In the genomic region with DNA sequence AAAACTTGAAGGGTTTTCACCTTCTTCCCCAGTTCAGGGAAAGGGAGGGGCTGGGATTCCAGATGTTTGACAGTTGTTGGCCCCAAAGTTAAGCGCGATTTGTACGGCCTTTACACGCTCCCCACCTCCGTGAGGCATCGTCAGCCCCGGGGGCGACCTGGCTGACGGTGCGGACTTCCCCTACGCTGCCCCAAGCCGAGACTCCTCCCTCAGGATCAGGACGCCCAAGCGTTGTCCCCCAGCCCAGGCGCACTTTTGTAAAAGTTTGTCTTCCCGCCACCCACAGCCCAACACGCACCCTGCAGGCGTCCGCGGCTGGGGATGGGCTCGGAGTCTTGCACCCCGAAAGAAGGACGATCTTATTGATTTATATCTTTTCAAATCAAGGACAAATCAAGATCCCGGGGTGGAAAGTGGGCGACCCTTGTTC, we compare ENCODE assay signal across 8 cellular contexts. TPM values are rescaled to one million over a fixed set of nuclear protein-coding genes. Genes with fewer than 3 reads are reported as not detected.
A peak's percentile ranks its signal among the peaks of the same experiment; 100 is the strongest.
DNase-seq lines count a peak whose midpoint lies in the region; ATAC-seq and TF ChIP-seq lines count a peak whose summit lies in the region.

No MANE protein-coding gene starts in this region.

- no peak overlapping the region for H2AK9ac ChIP-seq in IMR-90 (replicated peaks; ENCODE audit: low read depth, low read length, poor library complexity)

- no peak overlapping the region for H4K5ac ChIP-seq in IMR-90 (ENCODE audit: low read depth, low read length)

- H4K8ac ChIP-seq in IMR-90 (ENCODE audit: low read depth in 2 of 2, low read length in 2 of 2) = no peak overlapping the region

- no peaks in the 10 kb centered on the region for H3K36me3 ChIP-seq in CD4-positive, CD25-positive, alpha-beta regulatory T cell (ENCODE audit: control insufficient read depth, insufficient read depth, low read length)
- H3K36me3 ChIP-seq in IMR-90 (ENCODE audit: control insufficient read depth, insufficient read depth, low read length) (no peaks in the 10 kb centered on the region), muscle layer of colon (ENCODE audit: insufficient read depth, low read length) (peaks cover 4% of the 10 kb centered on the region), stomach (peaks cover 0 to 8% (median 0%) of the 10 kb centered on the region in 4 donors)

- H3K4me1 ChIP-seq in CD4-positive, CD25-positive, alpha-beta regulatory T cell (ENCODE audit: control insufficient read depth, insufficient read depth, low read length, poor library complexity, severe bottlenecking) = peaks cover 18% of the 10 kb centered on the region
- H3K4me1 ChIP-seq in IMR-90 (ENCODE audit: control insufficient read depth, insufficient read depth, low read length) (no peaks in the 10 kb centered on the region), muscle layer of colon (ENCODE audit: insufficient read depth, low read length) (peaks cover 27% of the 10 kb centered on the region), stomach (peaks cover 16 to 40% (median 24%) of the 10 kb centered on the region in 4 donors)

- TF ChIP-seq CTCF in IMR-90 (conservative IDR thresholded peaks at IDR 0.05; ENCODE audit: low read depth, low read length) (no peak), stomach (IDR thresholded peaks at IDR 0.05) (no peak)

- no peaks in the 10 kb centered on the region for H3K9me3 ChIP-seq in CD4-positive, CD25-positive, alpha-beta regulatory T cell (ENCODE audit: control insufficient read depth in 2 of 2, low read length in 2 of 2)
- no peaks in the 10 kb centered on the region for H3K9me3 ChIP-seq in IMR-90 (ENCODE audit: control insufficient read depth, insufficient read depth, low read length)
- H3K9me3 ChIP-seq in muscle layer of colon (ENCODE audit: low read length) = no peaks in the 10 kb centered on the region
- H3K9me3 ChIP-seq in stomach = no peaks in the 10 kb centered on the region

- H4K20me1 ChIP-seq in IMR-90 (ENCODE audit: insufficient read depth, low read length) = no peaks in the 10 kb centered on the region

- peak; percentile 13 to 43 for ATAC-seq in CD4-positive, CD25-positive, alpha-beta regulatory T cell (ENCODE audit: low read depth in 2 of 2)
- ATAC-seq in GM21423 (IDR thresholded peaks at IDR 0.05; ENCODE audit: unreplicated experiment) (peak; percentile 52), IMR-90 (ENCODE audit: low read depth) (no peak)

- H3K14ac ChIP-seq in IMR-90 (replicated peaks; ENCODE audit: low read depth, low read length) = no peak overlapping the region

- no peaks in the 10 kb centered on the region for H3K9me3 Mint-ChIP-seq in CD4-positive, CD25-positive, alpha-beta regulatory T cell

- H3K36me3 Mint-ChIP-seq in CD4-positive, CD25-positive, alpha-beta regulatory T cell = no peaks in the 10 kb centered on the region

- CTCF ChIA-PET in IMR-90 (lab: Yijun Ruan, JAX) = interaction anchor here (0.6 to 2.9 kb wide), 8 partner anchors 11 to 196 kb away, joined by 3 to 16 read pairs (median 3); no protein-coding TSS in a partner anchor

- H2BK15ac ChIP-seq in IMR-90 (ENCODE audit: low read depth, low read length) = no peak overlapping the region

- no peak overlapping the region for H3K56ac ChIP-seq in IMR-90 (ENCODE audit: extremely low read depth, insufficient read depth, low read length)

- peak overlapping the region; percentile 2 for H3K27ac ChIP-seq in CD4-positive, CD25-positive, alpha-beta regulatory T cell (ENCODE audit: insufficient read depth, low read length, poor library complexity, severe bottlenecking)
- H3K27ac ChIP-seq in IMR-90 (ENCODE audit: insufficient read depth, low read length) (no peak overlapping the region), muscle layer of colon (ENCODE audit: low read depth, low read length) (peak overlapping the region; percentile 93), stomach (peak overlapping the region; percentile 85 to 97 (median 95))

- peak overlapping the region; percentile 85 for H2AFZ ChIP-seq in IMR-90 (replicated peaks; ENCODE audit: low read length, poor library complexity)

- H3K23ac ChIP-seq in IMR-90 (ENCODE audit: low read depth, low read length) = peak overlapping the region; percentile 60; the same call in 1 of the 2 replicates

- intact Hi-C loops in IMR-90 (cut with micrococcal nuclease) (loop anchor here (1.0 kb wide), 1 partner anchor 196 kb away; no protein-coding TSS in a partner anchor), stomach (cut with DNase I; ENCODE audit: low total_unique reads) (no loop called here)

- dilution Hi-C loops in IMR-90 (cut with HindIII; ENCODE audit: low sequenced_read_pairs, unreplicated experiment) = no loop called here

- peaks cover 0 to 16% (median 2%) of the 10 kb centered on the region in 4 donors for H3K4me1 Mint-ChIP-seq in CD4-positive, CD25-positive, alpha-beta regulatory T cell

- H4K91ac ChIP-seq in IMR-90 (ENCODE audit: insufficient read depth, low read depth, low read length) = no peak overlapping the region

- TF ChIP-seq RAD21 in IMR-90 (IDR thresholded peaks at IDR 0.05; ENCODE audit: low read length) = no peak

- peak; percentile 6 to 21 (median 16) for DNase-seq in CD4-positive, CD25-positive, alpha-beta regulatory T cell
- DNase-seq in IMR-90 = no peak
- DNase-seq in activated T-cell treated with anti-CD3 and anti-CD28 coated beads for 1 hour (ENCODE audit: low read depth) = peak; percentile 10
- peak; percentile 70 to 72 for DNase-seq in erythroblast (lab: John Stamatoyannopoulos, UW)
- DNase-seq in stomach = peak; percentile 52
- DNase-seq in T1000 (lab: John Stamatoyannopoulos, UW) = no peak

- no peaks in the 10 kb centered on the region for H3K79me1 ChIP-seq in IMR-90 (ENCODE audit: low read depth in 1 of 2, low read length in 2 of 2)

- TF ChIP-seq POLR2A in IMR-90 (IDR thresholded peaks at IDR 0.05; ENCODE audit: low read depth, low read length) = no peak
- TF ChIP-seq POLR2A in erythroblast (IDR thresholded peaks at IDR 0.05; ENCODE audit: low read length) = no peak
- no peak for TF ChIP-seq POLR2A in stomach (IDR thresholded peaks at IDR 0.05)

- H2AK5ac ChIP-seq in IMR-90 (ENCODE audit: low read depth, low read length) = no peak overlapping the region

- H2BK120ac ChIP-seq in IMR-90 (ENCODE audit: low read depth, low read length) = no peak overlapping the region

- H3K9me1 ChIP-seq in IMR-90 (ENCODE audit: insufficient read depth, low read length) = no peaks in the 10 kb centered on the region

- peaks cover 12% of the 10 kb centered on the region for H3K27me3 ChIP-seq in CD4-positive, CD25-positive, alpha-beta regulatory T cell (ENCODE audit: control insufficient read depth, insufficient read depth, low read length)
- H3K27me3 ChIP-seq in IMR-90 (ENCODE audit: control insufficient read depth, insufficient read depth, low read length) = peaks cover 32% of the 10 kb centered on the region
- H3K27me3 ChIP-seq in muscle layer of colon (ENCODE audit: control insufficient read depth in 1 of 2, insufficient read depth in 2 of 2, low read length in 2 of 2) = no peaks in the 10 kb centered on the region
- no peaks in the 10 kb centered on the region for H3K27me3 ChIP-seq in stomach

- H3K4me3 ChIP-seq in CD4-positive, CD25-positive, alpha-beta regulatory T cell (ENCODE audit: low read depth, low read length) = peak overlapping the region; percentile 52
- H3K4me3 ChIP-seq in IMR-90 (ENCODE audit: insufficient read depth, low read depth, low read length) (peak overlapping the region; percentile 57), muscle layer of colon (ENCODE audit: low read depth in 1 of 2, low read length in 2 of 2) (peak overlapping the region; percentile 87 to 88), stomach (peak overlapping the region; percentile 71 to 89 (median 78))

- H2BK20ac ChIP-seq in IMR-90 (ENCODE audit: low read depth, low read length) = no peak overlapping the region

- 0% methylated on average over 1 of the region's 25 CpGs; no CpG with 5 or more reads in 1 of the 2 experiments for WGBS in IMR-90 (ENCODE audit: extremely low coverage in 2 of 2, insufficient read length in 1 of 2), 2 experiments
- 0 to 1% (median 1%) methylated on average over 14 to 25 of the region's 25 CpGs for WGBS in stomach, 5 donors

- no peak overlapping the region for H3K18ac ChIP-seq in IMR-90 (ENCODE audit: low read depth, low read length)

- POLR2A ChIA-PET in IMR-90 (lab: Charles Lee; ENCODE audit: unreplicated experiment) = no interaction called here

- TF ChIP-seq EP300 in stomach (IDR thresholded peaks at IDR 0.05) = no peak

- peaks cover 41% of the 10 kb centered on the region for H3K27me3 Mint-ChIP-seq in CD4-positive, CD25-positive, alpha-beta regulatory T cell

- H2BK5ac ChIP-seq in IMR-90 (ENCODE audit: low read depth, low read length, poor library complexity, severe bottlenecking) = no peak overlapping the region

- H3K27ac Mint-ChIP-seq in CD4-positive, CD25-positive, alpha-beta regulatory T cell = peak overlapping the region in 2 of 3 donors; percentile 55 to 70

- peak overlapping the region; percentile 75 to 93 (median 90) for H3K4me3 Mint-ChIP-seq in CD4-positive, CD25-positive, alpha-beta regulatory T cell

- in situ Hi-C loops in IMR-90 (cut with MboI; ENCODE audit: low sequenced_read_pairs) = loop anchor here (5.0 kb wide), 1 partner anchor 197 kb away; no protein-coding TSS in a partner anchor

- H3K9ac ChIP-seq in IMR-90 (ENCODE audit: low read depth, low read length) = no peak overlapping the region; the same call in 1 of the 2 replicates
- H3K9ac ChIP-seq in muscle layer of colon (ENCODE audit: low read length) = peak overlapping the region; percentile 93

- H3K4ac ChIP-seq in IMR-90 (ENCODE audit: low read depth, low read length) = no peak overlapping the region

- BruUV-seq in IMR-90 (replicated peaks; lab: Mats Ljungman, UMichigan) = no TSS peak

- peak overlapping the region; percentile 97 for H3K4me2 ChIP-seq in IMR-90 (ENCODE audit: low read depth, low read length)

RNA-seq across cellular contexts. Expression of gene MOB3B, which starts 0.7 kb away (rescaled TPM):
- total RNA-seq in CD4-positive, CD25-positive, alpha-beta regulatory T cell = 0.12 TPM
- under 1 TPM in 2 of 4 donors, not detected in 2; 0.02 to 0.11 TPM for polyA plus RNA-seq in CD4-positive, CD25-positive, alpha-beta regulatory T cell
- total RNA-seq in IMR-90 (2012; rRNA removed) (under 0.01 TPM in 2 replicates), stomach (10 to 100 TPM in 4 of 5 donors, 1 to 10 TPM in 1; 6.4 to 32.7 (median 13.6) TPM)
- polyA plus RNA-seq in IMR-90 (2012; rRNA removed) (0.02 and 0.03 TPM in 2 replicates), stomach (1 to 10 TPM; 4.0 to 7.2 (median 4.8) TPM)
- 0.01 and 0.02 TPM in 2 replicates for polyA plus RNA-seq in IMR-90 (2012; cell fraction: cytosol; rRNA removed)
- polyA plus RNA-seq in IMR-90 (2012; cell fraction: nucleus; rRNA removed; ENCODE audit: low replicate concordance) = 0.01 and 0.02 TPM in 2 replicates

RNA-seq across cellular contexts. Expression of gene IFNK, which starts 4.8 kb away (rescaled TPM):
- not detected for total RNA-seq in CD4-positive, CD25-positive, alpha-beta regulatory T cell
- not detected for polyA plus RNA-seq in CD4-positive, CD25-positive, alpha-beta regulatory T cell
- total RNA-seq in IMR-90 (2012; rRNA removed) (not detected in 2 replicates), stomach (not detected)
- polyA plus RNA-seq in IMR-90 (2012; rRNA removed) (not detected in 2 replicates), stomach (not detected)
- not detected in 2 replicates for polyA plus RNA-seq in IMR-90 (2012; cell fraction: cytosol; rRNA removed)
- polyA plus RNA-seq in IMR-90 (2012; cell fraction: nucleus; rRNA removed; ENCODE audit: low replicate concordance) = not detected in 2 replicates

RNA-seq across cellular contexts. Expression of gene C9orf72, which starts 44.4 kb away (rescaled TPM):
- 19.9 TPM for total RNA-seq in CD4-positive, CD25-positive, alpha-beta regulatory T cell
- 1 to 10 TPM; 5.9 to 9.3 (median 8.7) TPM for polyA plus RNA-seq in CD4-positive, CD25-positive, alpha-beta regulatory T cell
- total RNA-seq in IMR-90 (2012; rRNA removed) (3.4 and 5.0 TPM in 2 replicates), stomach (10 to 100 TPM in 4 of 5 donors, 1 to 10 TPM in 1; 2.6 to 69.9 (median 12.9) TPM)
- polyA plus RNA-seq in IMR-90 (2012; rRNA removed) (1.6 and 2.0 TPM in 2 replicates), stomach (1 to 10 TPM; 4.7 to 6.5 (median 5.9) TPM)
- polyA plus RNA-seq in IMR-90 (2012; cell fraction: cytosol; rRNA removed) = 0.20 and 0.23 TPM in 2 replicates
- polyA plus RNA-seq in IMR-90 (2012; cell fraction: nucleus; rRNA removed; ENCODE audit: low replicate concordance) = 0.35 and 3.6 TPM in 2 replicates

Comparison
In these comparisons a context has a peak if more than half of its experiments do, and no peak if none do; other contexts are left out.
1. DNase-seq: peak in CD4-positive, CD25-positive, alpha-beta regulatory T cell (3 of 3), activated T-cell treated with anti-CD3 and anti-CD28 coated beads for 1 hour (single experiment), erythroblast (2 of 2) and stomach (single experiment); none in IMR-90 (single experiment) and T1000 (single experiment).
2. Peak in every context shown above with its lines, with median percentiles within 50 percentile points of each other: H3K4me3 ChIP-seq.